Comparison of ENCODE assay signal across 26 cellular contexts in genomic region chr4:121457278-121457875, GRCh38.
"Had no signal": no experiment of that assay in that cellular context is flagged by ENCODE, and none has a peak within 500 bp of the region (broad histone marks: within the 10 kb centered on the region; RNA-seq: fewer than 3 reads in every experiment).

No MANE protein-coding gene starts in this region.

- H3K4me3 ChIP-seq: colonic mucosa, gastroesophageal sphincter, hepatocyte, suprapubic skin, tibial nerve had no signal

- H3K27ac Mint-ChIP-seq: activated B cell treated with CpG ODN at 0.5 μM for 24 hours; activated CD8-positive, alpha-beta memory T cell treated with anti-CD3 and anti-CD28 coated beads, Interleukin-2, amount 10 ng/mL, durations not matched to agents 7 days and 5 days; activated CD8-positive, alpha-beta T cell treated with anti-CD3 and anti-CD28 coated beads for 36 hours; activated naive CD4-positive, alpha-beta T cell treated with anti-CD3 and anti-CD28 coated beads, Interleukin-2, amount 50 U/mL, for 72 hours; activated T-helper 2 cell treated with anti-CD3 and anti-CD28 coated beads, Interferon-gamma antibody, Interleukin-2, Interleukin-4, amounts not matched to agents 10 μg/mL and 5 μg/mL and 100 μg/mL, durations not matched to agents 14 hours and 24 hours and 36 hours; effector memory CD8-positive, alpha-beta T cell; memory B cell; naive thymus-derived CD4-positive, alpha-beta T cell; T-helper 2 cell treated with Interferon-gamma antibody and Interleukin-4, amounts not matched to agents 5 μg/mL and 100 μg/mL, for 36 hours had no signal

- H3K4me1 ChIP-seq: colonic mucosa, gastroesophageal sphincter, suprapubic skin, tibial nerve had no signal

- H3K36me3 Mint-ChIP-seq: activated CD8-positive, alpha-beta memory T cell treated with anti-CD3 and anti-CD28 coated beads, Interleukin-2, amount 10 ng/mL, durations not matched to agents 7 days and 5 days; activated naive CD4-positive, alpha-beta T cell treated with anti-CD3 and anti-CD28 coated beads, Interleukin-2, amount 50 U/mL, for 72 hours; memory B cell; naive thymus-derived CD4-positive, alpha-beta T cell had no signal

- H3K36me3 ChIP-seq: colonic mucosa, gastroesophageal sphincter, suprapubic skin, tibial nerve had no signal

- H3K4me1 Mint-ChIP-seq: activated B cell treated with CpG ODN at 0.5 μM for 24 hours; activated CD8-positive, alpha-beta memory T cell treated with anti-CD3 and anti-CD28 coated beads, Interleukin-2, amount 10 ng/mL, durations not matched to agents 7 days and 5 days; memory B cell; neural crest cell had no signal

- H3K9me3 Mint-ChIP-seq: activated B cell treated with CpG ODN at 0.5 μM for 24 hours; activated CD8-positive, alpha-beta T cell treated with anti-CD3 and anti-CD28 coated beads for 36 hours; activated naive CD4-positive, alpha-beta T cell treated with anti-CD3 and anti-CD28 coated beads, Interleukin-2, amount 50 U/mL, for 72 hours; activated T-helper 2 cell treated with anti-CD3 and anti-CD28 coated beads, Interferon-gamma antibody, Interleukin-2, Interleukin-4, amounts not matched to agents 10 μg/mL and 5 μg/mL and 100 μg/mL, durations not matched to agents 14 hours and 24 hours and 36 hours; effector memory CD8-positive, alpha-beta T cell; memory B cell; naive thymus-derived CD4-positive, alpha-beta T cell; neural crest cell; T-helper 2 cell treated with Interferon-gamma antibody and Interleukin-4, amounts not matched to agents 5 μg/mL and 100 μg/mL, for 36 hours had no signal

- DNase-seq: activated B cell treated with CpG ODN at 0.5 μM for 24 hours; activated CD4-positive, alpha-beta T cell treated with anti-CD3 and anti-CD28 coated beads, Interleukin-2, amount 50 U/mL, for 1 hour; activated CD8-positive, alpha-beta memory T cell treated with anti-CD3 and anti-CD28 coated beads, Interleukin-2, amount 10 ng/mL, durations not matched to agents 7 days and 5 days; activated CD8-positive, alpha-beta T cell treated with anti-CD3 and anti-CD28 coated beads for 36 hours; activated T-cell treated with anti-CD3 and anti-CD28 coated beads, Interleukin-2, amount 50 U/mL, for 48 hours; cerebellar nuclear complex; colonic mucosa; effector memory CD8-positive, alpha-beta T cell; kidney; left colon; midbrain; naive thymus-derived CD4-positive, alpha-beta T cell; occipital lobe; right cardiac atrium; stimulated activated CD4-positive, alpha-beta T cell treated with anti-CD3 and anti-CD28 coated beads, Interleukin-15, amount 100 ng/mL, for 24 hours; stimulated activated naive CD4-positive, alpha-beta T cell had no signal

- ATAC-seq: activated CD8-positive, alpha-beta memory T cell treated with anti-CD3 and anti-CD28 coated beads, Interleukin-2, amount 10 ng/mL, durations not matched to agents 7 days and 5 days; activated CD8-positive, alpha-beta T cell treated with anti-CD3 and anti-CD28 coated beads for 36 hours; activated naive CD4-positive, alpha-beta T cell treated with anti-CD3 and anti-CD28 coated beads, Interleukin-2, amount 50 U/mL, for 72 hours; effector memory CD8-positive, alpha-beta T cell; gastroesophageal sphincter; left colon; naive thymus-derived CD4-positive, alpha-beta T cell; right cardiac atrium had no signal

- FAIRE-seq: endothelial cell of umbilical vein, kidney had no signal

- H3K9me3 ChIP-seq: colonic mucosa, gastroesophageal sphincter, suprapubic skin, tibial nerve had no signal

- H3K27ac ChIP-seq: colonic mucosa, gastroesophageal sphincter, hepatocyte, suprapubic skin, tibial nerve had no signal

- H3K4me3 Mint-ChIP-seq: activated B cell treated with CpG ODN at 0.5 μM for 24 hours; activated CD8-positive, alpha-beta memory T cell treated with anti-CD3 and anti-CD28 coated beads, Interleukin-2, amount 10 ng/mL, durations not matched to agents 7 days and 5 days; activated CD8-positive, alpha-beta T cell treated with anti-CD3 and anti-CD28 coated beads for 36 hours; effector memory CD8-positive, alpha-beta T cell; memory B cell; naive thymus-derived CD4-positive, alpha-beta T cell; neural crest cell; T-helper 2 cell treated with Interferon-gamma antibody and Interleukin-4, amounts not matched to agents 5 μg/mL and 100 μg/mL, for 36 hours had no signal

- H3K27me3 ChIP-seq: colonic mucosa, hepatocyte, tibial nerve had no signal
